In the genomic region with DNA sequence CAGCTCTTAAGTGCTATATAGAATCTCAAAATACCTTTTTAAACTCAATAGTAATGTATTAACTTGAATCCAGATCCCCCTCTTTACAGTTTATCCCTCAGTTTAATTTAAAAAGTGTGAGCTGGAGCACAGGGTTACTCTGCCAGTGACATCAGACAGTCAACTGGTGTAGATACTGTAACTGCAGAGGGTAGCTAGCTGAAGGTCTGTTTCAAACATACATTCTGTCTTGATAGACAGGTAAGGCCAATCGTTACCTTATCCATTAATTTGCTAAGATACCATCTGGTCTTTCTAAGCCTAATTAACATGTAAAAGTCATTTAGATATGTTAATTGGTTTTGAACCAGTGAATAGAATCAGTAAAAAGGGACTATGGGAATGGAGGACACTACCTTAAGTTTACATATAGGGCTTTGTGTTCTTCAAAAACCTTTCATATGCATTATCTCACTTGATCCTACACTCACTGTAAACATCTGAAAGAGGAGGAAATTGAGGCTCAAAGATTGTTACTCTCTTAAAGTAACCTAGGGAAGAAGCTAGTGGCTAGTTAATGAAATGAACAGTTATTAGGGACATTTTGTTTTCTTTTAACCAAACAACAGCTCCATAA, we compare ENCODE assay signal across 22 cellular contexts. TPM values are rescaled to one million over a fixed set of nuclear protein-coding genes. Genes with fewer than 3 reads are reported as not detected.
DNase-seq lines count a peak whose midpoint lies in the region; ATAC-seq, FAIRE-seq and TF ChIP-seq lines count a peak whose summit lies in the region.
"Had no signal": no experiment of that assay in that cellular context is flagged by ENCODE, and none has a peak within 500 bp of the region (broad histone marks: within the 10 kb centered on the region; RNA-seq: fewer than 3 reads in every experiment).

No MANE protein-coding gene starts in this region.

- H3K9me2 ChIP-seq in Karpas-422 (replicated peaks; ENCODE audit: insufficient read depth, low read length): no peaks in the 10 kb centered on the region

- H3K79me2 ChIP-seq in Karpas-422 (ENCODE audit: low read length) (no peaks in the 10 kb centered on the region), H1 (ENCODE audit: control insufficient read depth in 1 of 2, insufficient read depth in 2 of 2, low read length in 2 of 2) (no peaks in the 10 kb centered on the region)

- H2BK5ac ChIP-seq in H1 (ENCODE audit: low read depth, low read length): no peak overlapping the region

- H3K23me2 ChIP-seq in H1 (ENCODE audit: low read depth, low read length): no peaks in the 10 kb centered on the region

- no peak overlapping the region for H3K27ac ChIP-seq in Karpas-422 (ENCODE audit: low read length)
- no peak overlapping the region for H3K27ac ChIP-seq in H1 (ENCODE audit: low read depth, low read length)
- H3K27ac ChIP-seq in iPS-20b (ENCODE audit: low read length): peak overlapping the region; percentile 0
- H3K27ac ChIP-seq: 22Rv1, BLaER1, C4-2B, GM23248 had no signal

- H3K56ac ChIP-seq in H1 (replicated peaks; ENCODE audit: insufficient read length, low read depth, low read length): no peak overlapping the region

- DNase-seq in NCI-H82 (lab: John Stamatoyannopoulos, UW) (peak; percentile 38), NCI-H82 treated with DMSO at 0.1 percent for 48 hours (lab: John Stamatoyannopoulos, UW; ENCODE audit: unreplicated experiment) (no peak), Karpas-422 (peak; percentile 37), H1 (ENCODE audit: low read depth in 1 of 2, low spot score in 2 of 2) (no peak)
- DNase-seq in activated naive CD4-positive, alpha-beta T cell (lab: John Stamatoyannopoulos, UW): no peak
- DNase-seq: Caco-2; CD4-positive, CD25-positive, alpha-beta regulatory T cell; CD8-positive, alpha-beta T cell; DMS153; DND-41; GM23248; HCEC 1CT had no signal

- H3K9ac ChIP-seq in Karpas-422 (ENCODE audit: low read length): no peak overlapping the region
- no peak overlapping the region for H3K9ac ChIP-seq in H1 (replicated peaks in 1 of 4; ENCODE audit: extremely low read depth in 1 of 4, low read depth in 3 of 4, low read length in 3 of 4)
- 0 out of 2 replicates have a peak overlapping the region, but pooled peaks have one; percentile 3 for H3K9ac ChIP-seq in iPS-20b (ENCODE audit: low read depth, low read length)
- H3K9ac ChIP-seq: BLaER1, GM23248 had no signal

- no peaks in the 10 kb centered on the region for H3K79me1 ChIP-seq in H1 (ENCODE audit: low read depth, low read length)

- H2BK20ac ChIP-seq in H1 (ENCODE audit: low read length): no peak overlapping the region

- FAIRE-seq in H1 (lab: Jason Lieb, UNC): no peak
- FAIRE-seq: A204.1, G401.6, GM12892, H54 had no signal

- no peak overlapping the region for H3K23ac ChIP-seq in H1 (ENCODE audit: insufficient read length)

- no peak overlapping the region for H4K8ac ChIP-seq in H1 (ENCODE audit: extremely low read depth, insufficient read depth, low read length)

- H4K20me1 ChIP-seq in Karpas-422 (ENCODE audit: insufficient read depth, low read depth, low read length) (no peaks in the 10 kb centered on the region), H1 (replicated peaks in 1 of 2; ENCODE audit: control insufficient read depth in 1 of 2, insufficient read depth in 2 of 2, low read length in 2 of 2) (no peaks in the 10 kb centered on the region)
- H4K20me1 ChIP-seq: BLaER1 had no signal

- H3K4me3 ChIP-seq in Karpas-422 (ENCODE audit: low read length): no peak overlapping the region
- H3K4me3 ChIP-seq in H1 (ENCODE audit: extremely low read depth in 1 of 4, insufficient read depth in 2 of 4, low read depth in 3 of 4, low read length in 4 of 4): peak overlapping the region in 1 of 4 experiments; percentile 6; a peak in 1 of 8 replicates
- H3K4me3 ChIP-seq in iPS-20b (ENCODE audit: low read length): peak overlapping the region; percentile 32
- H3K4me3 ChIP-seq: BLaER1, GM23248 had no signal

- POLR2A ChIA-PET in H1 (lab: Charles Lee; ENCODE audit: partially characterized antibody): no interaction called here

- H2BK12ac ChIP-seq in H1 (ENCODE audit: low read depth, low read length): no peak overlapping the region

- no peak overlapping the region for H2BK120ac ChIP-seq in H1 (replicated peaks; ENCODE audit: low read depth, low read length)

- H3K4me1 ChIP-seq in Karpas-422 (ENCODE audit: low read length) (no peaks in the 10 kb centered on the region), H1 (replicated peaks in 1 of 4; ENCODE audit: control insufficient read depth in 3 of 4, insufficient read depth in 4 of 4, low read length in 3 of 4) (peaks cover 0 to 12% (median 0%) of the 10 kb centered on the region in 4 experiments; a peak in 1 of 7 replicates), iPS-20b (ENCODE audit: insufficient read depth, low read length) (peaks cover 12% of the 10 kb centered on the region; the same call in 1 of the 2 replicates)
- H3K4me1 ChIP-seq: BLaER1 had no signal

- H4K5ac ChIP-seq in H1 (ENCODE audit: insufficient read length, low read depth, low read length): no peak overlapping the region

- ATAC-seq in GM21528 (IDR thresholded peaks at IDR 0.05; ENCODE audit: low FRiP score, unreplicated experiment) (no peak), HG03342 (IDR thresholded peaks at IDR 0.05; ENCODE audit: unreplicated experiment) (no peak)
- ATAC-seq: CD8-positive, alpha-beta T cell had no signal

- no peak for TF ChIP-seq POLR2A in H1 (IDR thresholded peaks at IDR 0.05; ENCODE audit: control extremely low read depth in 1 of 2, low read depth in 2 of 2, low read length in 2 of 2)

- H3K18ac ChIP-seq in H1 (ENCODE audit: extremely low read depth, low read length): no peak overlapping the region

- TF ChIP-seq EP300 in H1 (IDR thresholded peaks at IDR 0.05; ENCODE audit: borderline replicate concordance in 1 of 2, low read depth in 2 of 2, low read length in 2 of 2): no peak

- H3K4me2 ChIP-seq in Karpas-422 (ENCODE audit: low read depth, low read length, poor library complexity, severe bottlenecking): no peak overlapping the region
- H3K4me2 ChIP-seq in H1 (ENCODE audit: insufficient read depth in 1 of 2, low read depth in 2 of 2, low read length in 2 of 2): peak overlapping the region; percentile 24 to 54; a peak in 2 of 4 replicates
- H3K4me2 ChIP-seq: BLaER1 had no signal

- H2AK5ac ChIP-seq in H1 (ENCODE audit: low read depth, low read length): no peak overlapping the region

- no peak overlapping the region for H2BK15ac ChIP-seq in H1 (ENCODE audit: low read length)

- CTCF ChIA-PET in H1 (lab: Charles Lee; ENCODE audit: partially characterized antibody): interaction anchor here (0.9 to 1.5 kb wide), 4 partner anchors 11 to 413 kb away, joined by 3 to 9 read pairs (median 4); no protein-coding TSS in a partner anchor

- no peak overlapping the region for H4K91ac ChIP-seq in H1 (replicated peaks; ENCODE audit: insufficient read length, low read length)

- H3K9me3 ChIP-seq in Karpas-422 (ENCODE audit: low read length) (no peaks in the 10 kb centered on the region), H1 (ENCODE audit: insufficient read depth in 2 of 2, low read depth in 1 of 2, low read length in 1 of 2) (no peaks in the 10 kb centered on the region), iPS-20b (ENCODE audit: insufficient read depth, low read depth, low read length) (no peaks in the 10 kb centered on the region)
- H3K9me3 ChIP-seq: BLaER1, Caco-2 had no signal

- no peak for TF ChIP-seq RAD21 in H1 (IDR thresholded peaks at IDR 0.05 in 1 of 2, conservative IDR thresholded peaks at IDR 0.05 in 1 of 2; ENCODE audit: low read depth in 2 of 2, low read length in 2 of 2)

- H3K27me3 ChIP-seq in Karpas-422 (ENCODE audit: low read length) (no peaks in the 10 kb centered on the region), H1 (replicated peaks in 1 of 4; ENCODE audit: control insufficient read depth in 3 of 4, extremely low read depth in 1 of 4, insufficient read depth in 3 of 4, low read length in 3 of 4) (no peaks in the 10 kb centered on the region), iPS-20b (ENCODE audit: insufficient read depth, low read length) (no peaks in the 10 kb centered on the region)
- H3K27me3 ChIP-seq: BLaER1 had no signal

- no peak overlapping the region for H3K14ac ChIP-seq in H1 (ENCODE audit: insufficient read length)

- no peaks in the 10 kb centered on the region for H3K36me3 ChIP-seq in Karpas-422 (ENCODE audit: insufficient read depth, low read length)
- H3K36me3 ChIP-seq in H1 (ENCODE audit: control insufficient read depth in 2 of 4, insufficient read depth in 4 of 4, low read length in 3 of 4): peaks cover 0 to 6% (median 1%) of the 10 kb centered on the region in 4 experiments; a peak in 2 of 8 replicates
- H3K36me3 ChIP-seq in iPS-20b (ENCODE audit: insufficient read depth, low read depth, low read length): peaks cover 8% of the 10 kb centered on the region

- TF ChIP-seq CTCF in H1 (IDR thresholded peaks at IDR 0.05; ENCODE audit: control extremely low read depth in 1 of 3, insufficient read depth in 1 of 3, low read depth in 1 of 3, low read length in 3 of 3): no peak

- H3K4ac ChIP-seq in H1 (replicated peaks; ENCODE audit: insufficient read length, low read depth, low read length): no peak overlapping the region

- H2AFZ ChIP-seq in Karpas-422 (ENCODE audit: low read length) (no peak overlapping the region), H1 (ENCODE audit: low read length) (no peak overlapping the region)
- H2AFZ ChIP-seq: GM23248 had no signal

- 43% methylated on average over 1 of the region's 1 CpG; no CpG with 5 or more reads in 1 of the 2 experiments for WGBS in H1 (ENCODE audit: extremely low coverage in 1 of 2, insufficient coverage in 1 of 2, insufficient read length in 1 of 2, insufficient replicate concordance in 2 of 2, low coverage in 1 of 2, low lambda C conversion rate in 2 of 2, missing lambda C conversion rate in 1 of 2), 2 experiments

TF ChIP-seq in H1, 55 proteins besides CTCF, POLR2A, EP300 and RAD21 (continues in another document):
- TF ChIP-seq, protein P1, sequence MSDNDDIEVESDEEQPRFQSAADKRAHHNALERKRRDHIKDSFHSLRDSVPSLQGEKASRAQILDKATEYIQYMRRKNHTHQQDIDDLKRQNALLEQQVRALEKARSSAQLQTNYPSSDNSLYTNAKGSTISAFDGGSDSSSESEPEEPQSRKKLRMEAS (IDR thresholded peaks at IDR 0.05): no peak
- TF ChIP-seq NRF1 (IDR thresholded peaks at IDR 0.05; ENCODE audit: low read depth, low read length) (no peak), KDM1A (IDR thresholded peaks at IDR 0.05; ENCODE audit: borderline replicate concordance, low read length) (no peak), ZNF274 (IDR thresholded peaks at IDR 0.05; ENCODE audit: borderline replicate concordance, extremely low read depth, low read length) (no peak)

RNA-seq across cellular contexts. Expression of a gene that starts 59.5 kb away (rescaled TPM):
- total RNA-seq in Karpas-422 (2014; rRNA removed; shearing (Covaris generic); ENCODE audit: low replicate concordance): 163 and 205 TPM in 2 replicates
- total RNA-seq in H1 (2021; fragmentation: NEBNext Ultra II Directional; extraction: Animal tissue kit (Norgen Biotek cat#: 25700)): 107 and 112 TPM in 2 replicates
- polyA plus RNA-seq in H1 (2011; rRNA removed): 172 and 238 TPM in 2 replicates
- 185 TPM for polyA plus RNA-seq in H1 (2011; cell fraction: cytosol; rRNA removed)
- polyA plus RNA-seq in H1 (2011; cell fraction: nucleus; rRNA removed): 71.9 TPM
- polyA plus RNA-seq in H1 (2012, experiment 1 of 2): 145 to 155 TPM (median 153 TPM) in 4 replicates
- polyA plus RNA-seq in H1 (2012, experiment 2 of 2): 35.1 TPM
- 119 TPM for polyA plus RNA-seq in H1 (2013, experiment 1 of 2)
- 154 TPM for polyA plus RNA-seq in H1 (2013, experiment 2 of 2)
- polyA minus RNA-seq in H1 (2011; rRNA and poly(A)+ RNA removed): 197 and 215 TPM in 2 replicates
- polyA minus RNA-seq in H1 (2011; cell fraction: cytosol; rRNA and poly(A)+ RNA removed): 77.6 TPM
- polyA minus RNA-seq in H1 (2011; cell fraction: nucleus; rRNA and poly(A)+ RNA removed): 44.1 TPM

Comparison
In these comparisons a context has a peak if more than half of its experiments do, and no peak if none do; other contexts are left out.
1. DNase-seq: peak in NCI-H82 (single experiment) and Karpas-422 (single experiment); none in NCI-H82 treated with DMSO at 0.1 percent for 48 hours (single experiment), H1 (0 of 2) and activated naive CD4-positive, alpha-beta T cell (0 of 4).